Comparison of ENCODE assay signal across 8 cellular contexts in the genomic region with DNA sequence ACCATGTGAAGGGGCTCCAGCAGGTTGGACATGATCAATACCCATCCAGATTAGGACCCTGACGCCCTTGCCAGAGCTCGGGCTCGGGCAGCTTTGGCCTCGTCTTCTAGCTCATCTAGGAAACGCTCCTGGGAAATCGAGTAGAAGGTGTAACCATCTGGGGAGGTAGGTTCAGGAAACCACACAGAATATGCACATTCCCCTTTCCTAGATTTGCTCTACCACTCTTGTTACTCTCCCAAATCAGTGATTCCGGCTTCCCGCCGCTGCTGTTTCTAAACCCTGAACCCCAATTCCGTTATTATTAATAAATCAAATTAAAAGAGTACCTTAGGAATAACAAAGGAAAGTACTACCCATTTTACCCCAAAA. TPM values are rescaled to one million over a fixed set of nuclear protein-coding genes. Genes with fewer than 3 reads are reported as not detected.
A peak's percentile ranks its signal among the peaks of the same experiment; 100 is the strongest.
DNase-seq lines count a peak whose midpoint lies in the region; ATAC-seq, FAIRE-seq and TF ChIP-seq lines count a peak whose summit lies in the region.

No MANE protein-coding gene starts in this region.

- peak overlapping the region; percentile 92 for H3K4me3 Mint-ChIP-seq in CD4-positive, alpha-beta T cell

- dilution Hi-C loops in endothelial cell of umbilical vein (cut with MboI; ENCODE audit: extremely low pct_ligation_motif_present, low sequenced_read_pairs) = no loop called here

- peak overlapping the region; percentile 83 for H3K9ac ChIP-seq in OCI-LY1 (ENCODE audit: low read length)
- peak overlapping the region; percentile 64 for H3K9ac ChIP-seq in endothelial cell of umbilical vein (replicated peaks; ENCODE audit: extremely low read depth, insufficient read depth, low read length)

- H3K9me3 ChIP-seq in CD4-positive, alpha-beta T cell (ENCODE audit: control insufficient read depth, low read length) = no peaks in the 10 kb centered on the region
- H3K9me3 ChIP-seq in OCI-LY1 (ENCODE audit: low read length) = no peaks in the 10 kb centered on the region
- no peaks in the 10 kb centered on the region for H3K9me3 ChIP-seq in endothelial cell of umbilical vein (replicated peaks; ENCODE audit: control insufficient read depth, insufficient read depth, low read length)
- no peaks in the 10 kb centered on the region for H3K9me3 ChIP-seq in neutrophil

- H4K20me1 ChIP-seq in OCI-LY1 (ENCODE audit: insufficient read depth, low read length) (no peaks in the 10 kb centered on the region), endothelial cell of umbilical vein (replicated peaks; ENCODE audit: control insufficient read depth, extremely low read depth, insufficient read depth, low read length) (no peaks in the 10 kb centered on the region)

- H3K36me3 ChIP-seq in OCI-LY1 (ENCODE audit: insufficient read depth, low read length) (no peaks in the 10 kb centered on the region), endothelial cell of umbilical vein (ENCODE audit: control insufficient read depth in 2 of 2, extremely low read depth in 1 of 2, insufficient read depth in 2 of 2, low read length in 2 of 2) (peaks cover 0 to 2% of the 10 kb centered on the region in 2 experiments), neutrophil (no peaks in the 10 kb centered on the region)

- H3K4me3 ChIP-seq in OCI-LY1 (ENCODE audit: low read depth, low read length, poor library complexity, severe bottlenecking) = peak overlapping the region; percentile 91
- H3K4me3 ChIP-seq in endothelial cell of umbilical vein (replicated peaks in 1 of 3; ENCODE audit: insufficient read depth in 1 of 3, low read depth in 1 of 3, low read length in 3 of 3) = peak overlapping the region; percentile 16 to 76 (median 71)
- peak overlapping the region; percentile 68 to 74 for H3K4me3 ChIP-seq in neutrophil (ENCODE audit: low read depth in 1 of 2, low read length in 1 of 2)

- FAIRE-seq in endothelial cell of umbilical vein (lab: Jason Lieb, UNC) = peak; percentile 60

- no peaks in the 10 kb centered on the region for H3F3A ChIP-seq in OCI-LY1 (ENCODE audit: insufficient read depth, low read length)

- TF ChIP-seq CTCF in CD4-positive, alpha-beta T cell (IDR thresholded peaks at IDR 0.05) = no peak
- TF ChIP-seq CTCF in OCI-LY1 (IDR thresholded peaks at IDR 0.05; ENCODE audit: low read length) (no peak), endothelial cell of umbilical vein (IDR thresholded peaks at IDR 0.05; ENCODE audit: extremely low read depth in 1 of 2, insufficient read depth in 1 of 2, low read depth in 1 of 2, low read length in 2 of 2) (no peak), neutrophil (IDR thresholded peaks at IDR 0.05) (no peak)

- H3K9me3 Mint-ChIP-seq in CD4-positive, alpha-beta T cell = no peaks in the 10 kb centered on the region

- DNase-seq in CD4-positive, alpha-beta T cell = no peak
- DNase-seq in endothelial cell of umbilical vein (ENCODE audit: low read depth, low spot score) (no peak), occipital lobe (lab: John Stamatoyannopoulos, UW) (no peak), H4 (ENCODE audit: low spot score) (no peak)

- H3K9me1 ChIP-seq in endothelial cell of umbilical vein (replicated peaks; ENCODE audit: control insufficient read depth, extremely low read depth, insufficient read depth, low read length) = no peaks in the 10 kb centered on the region

- H3K27ac Mint-ChIP-seq in CD4-positive, alpha-beta T cell = peak overlapping the region; percentile 63

- CTCF ChIA-PET in CD4-positive, alpha-beta T cell (lab: Charles Lee) = interaction anchor here (1.0 to 1.1 kb wide), 2 partner anchors 22 to 26 kb away, joined by 4 to 5 read pairs; a partner anchor contains a TSS
- CTCF ChIA-PET in endothelial cell of umbilical vein (lab: Charles Lee) = interaction anchor here (0.7 to 3.2 kb wide), 5 partner anchors 22 to 38 kb away, joined by 3 to 14 read pairs (median 10); a partner anchor contains a TSS

- H3K27me3 Mint-ChIP-seq in CD4-positive, alpha-beta T cell = no peaks in the 10 kb centered on the region

- no peaks in the 10 kb centered on the region for H3K27me3 ChIP-seq in CD4-positive, alpha-beta T cell (ENCODE audit: control insufficient read depth, insufficient read depth, low read length)
- no peaks in the 10 kb centered on the region for H3K27me3 ChIP-seq in OCI-LY1 (ENCODE audit: insufficient read depth, low read length)
- no peaks in the 10 kb centered on the region for H3K27me3 ChIP-seq in endothelial cell of umbilical vein (ENCODE audit: control insufficient read depth in 2 of 2, insufficient read depth in 2 of 2, low read length in 2 of 2)
- H3K27me3 ChIP-seq in neutrophil = peaks cover 13% of the 10 kb centered on the region

- H3K79me2 ChIP-seq in OCI-LY1 (ENCODE audit: insufficient read depth, low read length) (no peaks in the 10 kb centered on the region), endothelial cell of umbilical vein (ENCODE audit: control insufficient read depth, insufficient read depth, low read length) (no peaks in the 10 kb centered on the region)

- intact Hi-C loops in CD4-positive, alpha-beta T cell (cut with DNase I, micrococcal nuclease) = loop anchor here in 1 of 2 experiments (2.0 to 5.0 kb wide), 2 partner anchors 23 to 34 kb away; a partner anchor contains a TSS
- intact Hi-C loops in endothelial cell of umbilical vein (cut with micrococcal nuclease) = loop anchor here (1.0 to 2.0 kb wide), 3 partner anchors 24 to 53 kb away; a partner anchor contains a TSS

- H3K36me3 Mint-ChIP-seq in CD4-positive, alpha-beta T cell (ENCODE audit: low read depth) = peaks cover 11% of the 10 kb centered on the region

- no TSS peak for BruUV-seq in endothelial cell of umbilical vein (replicated peaks; lab: Mats Ljungman, UMichigan)

- peaks cover 15% of the 10 kb centered on the region for H3K4me1 ChIP-seq in OCI-LY1 (ENCODE audit: insufficient read depth, low read length, severe bottlenecking)
- peaks cover 11% of the 10 kb centered on the region for H3K4me1 ChIP-seq in endothelial cell of umbilical vein (ENCODE audit: control insufficient read depth, extremely low read depth, insufficient read depth, low read length)
- peaks cover 13% of the 10 kb centered on the region in 2 experiments for H3K4me1 ChIP-seq in neutrophil (ENCODE audit: control insufficient read depth in 1 of 2, insufficient read depth in 1 of 2, low read depth in 1 of 2, low read length in 1 of 2)

- no peak for ATAC-seq in CD4-positive, alpha-beta T cell (ENCODE audit: poor library complexity)
- ATAC-seq in GM18909 (IDR thresholded peaks at IDR 0.05; ENCODE audit: poor library complexity, unreplicated experiment) (no peak), HG02763 (IDR thresholded peaks at IDR 0.05; ENCODE audit: unreplicated experiment) (no peak)

- peak overlapping the region; percentile 91 for H3K4me2 ChIP-seq in OCI-LY1 (ENCODE audit: low read length)
- H3K4me2 ChIP-seq in endothelial cell of umbilical vein (ENCODE audit: insufficient read depth, low read length) = peak overlapping the region; percentile 77

- POLR2A ChIA-PET in CD4-positive, alpha-beta T cell (lab: Charles Lee) = interaction anchor here (0.7 to 2.3 kb wide), 8 partner anchors 18 to 570 kb away, joined by 3 to 9 read pairs (median 4); a partner anchor contains a TSS
- POLR2A ChIA-PET in endothelial cell of umbilical vein (lab: Charles Lee) = interaction anchor here (1.0 kb wide), 1 partner anchor 26 kb away, joined by 3 read pairs; a partner anchor contains a TSS

- no peaks in the 10 kb centered on the region for H3K9me2 ChIP-seq in OCI-LY1 (ENCODE audit: low read depth, low read length)

- H2AFZ ChIP-seq in OCI-LY1 (ENCODE audit: low read length) (peak overlapping the region; percentile 84), endothelial cell of umbilical vein (ENCODE audit: low read depth, low read length) (peak overlapping the region; percentile 56)

- TF ChIP-seq POLR2A in endothelial cell of umbilical vein (IDR thresholded peaks at IDR 0.05; ENCODE audit: low read depth, low read length) = no peak

- no peak overlapping the region for H3K27ac ChIP-seq in CD4-positive, alpha-beta T cell (ENCODE audit: low read depth, low read length)
- H3K27ac ChIP-seq in OCI-LY1 (ENCODE audit: low read depth, low read length, poor library complexity, severe bottlenecking) = no peak overlapping the region
- H3K27ac ChIP-seq in endothelial cell of umbilical vein (ENCODE audit: insufficient read depth, low read depth, low read length) = no peak overlapping the region
- H3K27ac ChIP-seq in neutrophil = peak overlapping the region; percentile 36

- peaks cover 19% of the 10 kb centered on the region for H3K4me1 Mint-ChIP-seq in CD4-positive, alpha-beta T cell (ENCODE audit: low read depth)

RNA-seq across cellular contexts. Expression of a gene that starts 0.5 kb away (rescaled TPM):
- total RNA-seq in CD4-positive, alpha-beta T cell = 1 to 10 TPM; 4.0 to 4.5 TPM
- total RNA-seq in endothelial cell of umbilical vein (56.6 and 57.5 TPM in 2 replicates), occipital lobe (61.8 TPM)
- polyA plus RNA-seq in endothelial cell of umbilical vein = 126 and 139 TPM in 2 replicates
- polyA plus RNA-seq in endothelial cell of umbilical vein (2011; cell fraction: cytosol; rRNA removed) = 118 and 121 TPM in 2 replicates
- polyA plus RNA-seq in endothelial cell of umbilical vein (2011; cell fraction: nucleus; rRNA removed) = 34.4 and 38.4 TPM in 2 replicates
- 102 and 105 TPM in 2 replicates for polyA plus RNA-seq in endothelial cell of umbilical vein (2012)
- 45.6 and 56.9 TPM in 2 replicates for polyA minus RNA-seq in endothelial cell of umbilical vein
- polyA minus RNA-seq in endothelial cell of umbilical vein (2011; cell fraction: cytosol; rRNA and poly(A)+ RNA removed) = 29.8 TPM
- polyA minus RNA-seq in endothelial cell of umbilical vein (2011; cell fraction: nucleus; rRNA and poly(A)+ RNA removed) = 11.0 and 16.0 TPM in 2 replicates
- total RNA-seq in H4 (2014; rRNA removed; shearing (Covaris generic)) = 124 and 139 TPM in 2 replicates

RNA-seq across cellular contexts. Expression of a gene that starts 0.7 kb away (rescaled TPM):
- total RNA-seq in CD4-positive, alpha-beta T cell = not detected
- total RNA-seq in endothelial cell of umbilical vein = not detected in 2 replicates
- not detected in 2 replicates for polyA plus RNA-seq in endothelial cell of umbilical vein
- polyA plus RNA-seq in endothelial cell of umbilical vein (2011; cell fraction: cytosol; rRNA removed) = not detected in 2 replicates
- polyA plus RNA-seq in endothelial cell of umbilical vein (2011; cell fraction: nucleus; rRNA removed) = not detected in 2 replicates
- 0.49 and 0.92 TPM in 2 replicates for polyA plus RNA-seq in endothelial cell of umbilical vein (2012)
- polyA minus RNA-seq in endothelial cell of umbilical vein = not detected in 2 replicates
- polyA minus RNA-seq in endothelial cell of umbilical vein (2011; cell fraction: cytosol; rRNA and poly(A)+ RNA removed) = not detected
- polyA minus RNA-seq in endothelial cell of umbilical vein (2011; cell fraction: nucleus; rRNA and poly(A)+ RNA removed) = not detected in 2 replicates
- total RNA-seq in occipital lobe = 0.47 TPM
- not detected in 2 replicates for total RNA-seq in H4 (2014; rRNA removed; shearing (Covaris generic))

RNA-seq across cellular contexts. Expression of a gene that starts 17.6 kb away (rescaled TPM):
- under 1 TPM; 0.42 to 0.74 TPM for total RNA-seq in CD4-positive, alpha-beta T cell
- total RNA-seq in endothelial cell of umbilical vein (1.9 TPM in 2 replicates), occipital lobe (0.31 TPM)
- 0.48 and 0.84 TPM in 2 replicates for polyA plus RNA-seq in endothelial cell of umbilical vein
- 0.58 and 0.75 TPM in 2 replicates for polyA plus RNA-seq in endothelial cell of umbilical vein (2011; cell fraction: cytosol; rRNA removed)
- 3.7 and 4.0 TPM in 2 replicates for polyA plus RNA-seq in endothelial cell of umbilical vein (2011; cell fraction: nucleus; rRNA removed)
- polyA plus RNA-seq in endothelial cell of umbilical vein (2012) = 0.60 and 1.7 TPM in 2 replicates
- polyA minus RNA-seq in endothelial cell of umbilical vein = 1.1 and 1.5 TPM in 2 replicates
- polyA minus RNA-seq in endothelial cell of umbilical vein (2011; cell fraction: cytosol; rRNA and poly(A)+ RNA removed) = 1.0 TPM
- 0.63 and 3.1 TPM in 2 replicates for polyA minus RNA-seq in endothelial cell of umbilical vein (2011; cell fraction: nucleus; rRNA and poly(A)+ RNA removed)
- total RNA-seq in H4 (2014; rRNA removed; shearing (Covaris generic)) = not detected in 2 replicates

RNA-seq across cellular contexts. Expression of a gene that starts 24.7 kb away (rescaled TPM):
- 10 to 100 TPM; 40.6 to 45.7 TPM for total RNA-seq in CD4-positive, alpha-beta T cell
- total RNA-seq in endothelial cell of umbilical vein (45.0 and 47.1 TPM in 2 replicates), occipital lobe (24.5 TPM)
- polyA plus RNA-seq in endothelial cell of umbilical vein = 86.8 and 107 TPM in 2 replicates
- 89.2 and 95.6 TPM in 2 replicates for polyA plus RNA-seq in endothelial cell of umbilical vein (2011; cell fraction: cytosol; rRNA removed)
- 47.0 and 54.4 TPM in 2 replicates for polyA plus RNA-seq in endothelial cell of umbilical vein (2011; cell fraction: nucleus; rRNA removed)
- polyA plus RNA-seq in endothelial cell of umbilical vein (2012) = 47.5 and 51.4 TPM in 2 replicates
- polyA minus RNA-seq in endothelial cell of umbilical vein = 47.0 and 50.3 TPM in 2 replicates
- 30.5 TPM for polyA minus RNA-seq in endothelial cell of umbilical vein (2011; cell fraction: cytosol; rRNA and poly(A)+ RNA removed)
- 16.3 and 21.8 TPM in 2 replicates for polyA minus RNA-seq in endothelial cell of umbilical vein (2011; cell fraction: nucleus; rRNA and poly(A)+ RNA removed)
- 85.2 and 95.4 TPM in 2 replicates for total RNA-seq in H4 (2014; rRNA removed; shearing (Covaris generic))

RNA-seq across cellular contexts. Expression of a gene that starts 26.1 kb away (rescaled TPM):
- total RNA-seq in CD4-positive, alpha-beta T cell = 100 to 1,000 TPM; 130 to 138 TPM
- total RNA-seq in endothelial cell of umbilical vein = 92.3 and 93.5 TPM in 2 replicates
- 51.4 and 63.1 TPM in 2 replicates for polyA plus RNA-seq in endothelial cell of umbilical vein
- polyA plus RNA-seq in endothelial cell of umbilical vein (2011; cell fraction: cytosol; rRNA removed) = 70.7 and 88.7 TPM in 2 replicates
- 92.4 and 94.5 TPM in 2 replicates for polyA plus RNA-seq in endothelial cell of umbilical vein (2011; cell fraction: nucleus; rRNA removed)
- 87.4 and 98.2 TPM in 2 replicates for polyA plus RNA-seq in endothelial cell of umbilical vein (2012)
- 88.9 and 98.4 TPM in 2 replicates for polyA minus RNA-seq in endothelial cell of umbilical vein
- polyA minus RNA-seq in endothelial cell of umbilical vein (2011; cell fraction: cytosol; rRNA and poly(A)+ RNA removed) = 28.8 TPM
- 41.5 and 62.8 TPM in 2 replicates for polyA minus RNA-seq in endothelial cell of umbilical vein (2011; cell fraction: nucleus; rRNA and poly(A)+ RNA removed)
- 57.7 TPM for total RNA-seq in occipital lobe
- 44.2 and 69.8 TPM in 2 replicates for total RNA-seq in H4 (2014; rRNA removed; shearing (Covaris generic))

Comparison
In these comparisons a context has a peak if more than half of its experiments do, and no peak if none do; other contexts are left out.
1. RNA of a gene that starts 0.5 kb away (total RNA-seq): 124 to 139 TPM in H4, 61.8 TPM in occipital lobe (single experiment) and 56.6 to 57.5 TPM in endothelial cell of umbilical vein; 4.0 to 4.5 TPM in CD4-positive, alpha-beta T cell; every median in the first group is over 10 times any median in the second.
2. Peak in every context shown above with its lines, with median percentiles within 50 percentile points of each other: H3K4me3 ChIP-seq.